23 cellular contexts compared by ENCODE assay signal in the genomic region with DNA sequence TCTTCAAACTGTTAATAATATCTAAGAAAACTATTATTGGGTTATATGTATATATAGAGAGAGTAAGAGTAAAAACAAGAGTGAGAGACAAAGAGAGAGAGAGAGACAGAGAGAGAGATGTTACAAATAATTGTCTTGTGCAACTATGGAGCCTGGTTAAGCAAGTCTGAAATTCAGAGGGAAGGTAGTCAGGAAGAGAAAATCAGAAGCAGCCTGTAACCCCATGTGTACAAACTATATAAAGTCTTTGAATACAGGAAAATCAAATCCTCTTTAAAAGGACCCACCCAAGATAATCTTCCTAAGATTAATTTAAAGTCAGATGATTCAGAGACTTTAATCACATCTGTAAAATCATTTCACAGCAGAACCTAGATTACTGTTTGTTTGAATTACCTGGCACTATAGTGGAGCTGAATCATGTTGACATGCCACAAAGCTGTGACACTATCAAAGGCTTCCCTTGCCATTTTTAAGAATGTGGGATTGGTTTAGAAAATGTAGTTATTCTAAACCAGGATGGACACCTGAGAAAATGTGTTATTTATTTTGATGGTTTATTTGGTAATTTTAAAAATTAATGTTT.
DNase-seq lines count a peak whose midpoint lies in the region; ATAC-seq lines count a peak whose summit lies in the region.
"Had no signal": no experiment of that assay in that cellular context is flagged by ENCODE, and none has a peak within 500 bp of the region (broad histone marks: within the 10 kb centered on the region; RNA-seq: fewer than 3 reads in every experiment).

No MANE protein-coding gene starts in this region.

- no peak overlapping the region for H3K4me3 ChIP-seq in HUES6 (ENCODE audit: low read depth, low read length)
- H3K4me3 ChIP-seq: A549; BLaER1 treated with 17β-estradiol and CSF1 and Interleukin-3, amounts not matched to agents 10 nM and 100 nM; SJSA1 had no signal

- DNase-seq in A172 (ENCODE audit: low spot score) (peak; percentile 13), amniotic epithelial cell (ENCODE audit: low read depth) (peak; percentile 67), NCI-H1105 (lab: John Stamatoyannopoulos, UW) (no peak), HUDEP-2 (lab: John Stamatoyannopoulos, UW; ENCODE audit: unreplicated experiment in 76 of 76) (no peak)
- no peak for DNase-seq in stimulated activated CD8-positive, alpha-beta memory T cell treated with anti-CD3 and anti-CD28 coated beads, Interleukin-4, amount 100 ng/mL, for 48 hours
- no peak for DNase-seq in activated CD8-positive, alpha-beta memory T cell treated with anti-CD3 and anti-CD28 coated beads, Interleukin-2, amount 50 U/mL, for 4 hours
- DNase-seq: AML-193; CD4-positive, alpha-beta T cell; IMR-90; KG1; NCI-H1092; NCI-H1436; NCI-H187 treated with DMSO at 0.1 percent for 48 hours; NCI-H2107; NCI-H446 treated with DMSO at 0.1 percent for 48 hours; NCI-H526; Right ventricle myocardium superior; RPMI8226 had no signal

- H3K27me3 ChIP-seq in HUES6 (ENCODE audit: control insufficient read depth, insufficient read depth, low read length), result no peaks in the 10 kb centered on the region
- H3K27me3 ChIP-seq: BLaER1 treated with 17β-estradiol and CSF1 and Interleukin-3, amounts not matched to agents 10 nM and 100 nM; SJSA1 had no signal

- H3K4me1 ChIP-seq in HUES6 (ENCODE audit: control insufficient read depth, insufficient read depth, low read length), result peaks cover 15% of the 10 kb centered on the region; the same call in 1 of the 2 replicates
- H3K4me1 ChIP-seq: A549; BLaER1 treated with 17β-estradiol and CSF1 and Interleukin-3, amounts not matched to agents 10 nM and 100 nM; SJSA1 had no signal

- peaks cover 5% of the 10 kb centered on the region; the same call in 1 of the 2 replicates for H3K9me3 ChIP-seq in HUES6 (ENCODE audit: control insufficient read depth, insufficient read depth, low read depth, low read length)
- H3K9me3 ChIP-seq: A549; BLaER1 treated with 17β-estradiol and CSF1 and Interleukin-3, amounts not matched to agents 10 nM and 100 nM; SJSA1 had no signal

- H3K27ac ChIP-seq in HUES6 (ENCODE audit: low read depth, low read length), result 0 out of 2 replicates have a peak overlapping the region, but pooled peaks have one; percentile 24
- H3K27ac ChIP-seq: A549; BLaER1 treated with 17β-estradiol and CSF1 and Interleukin-3, amounts not matched to agents 10 nM and 100 nM; SJSA1 had no signal

- ATAC-seq in esophagus mucosa, result peak; percentile 92
- ATAC-seq: A549 had no signal

- no peak overlapping the region for H3K9ac ChIP-seq in HUES6 (ENCODE audit: low read length)
- H3K9ac ChIP-seq: BLaER1 treated with 17β-estradiol and CSF1 and Interleukin-3, amounts not matched to agents 10 nM and 100 nM had no signal

- H3K36me3 ChIP-seq in HUES6 (ENCODE audit: control insufficient read depth, insufficient read depth, low read length), result 0 out of 2 replicates have a peak, but pooled peaks cover 2% of the 10 kb centered on the region
- H3K36me3 ChIP-seq: BLaER1 treated with 17β-estradiol and CSF1 and Interleukin-3, amounts not matched to agents 10 nM and 100 nM; SJSA1 had no signal

Comparison
In these comparisons a context has a peak if more than half of its experiments do, and no peak if none do; other contexts are left out.
1. DNase-seq: peak in A172 (single experiment) and amniotic epithelial cell (single experiment); none in stimulated activated CD8-positive, alpha-beta memory T cell treated with anti-CD3 and anti-CD28 coated beads, Interleukin-4, amount 100 ng/mL, for 48 hours (single experiment), activated CD8-positive, alpha-beta memory T cell treated with anti-CD3 and anti-CD28 coated beads, Interleukin-2, amount 50 U/mL, for 4 hours (single experiment), NCI-H1105 (single experiment) and HUDEP-2 (0 of 76).